1 cellular context compared by ENCODE assay signal in genomic region chr11:27303903-27304302, GRCh38.
TF ChIP-seq lines count a peak whose summit lies in the region.

No MANE protein-coding gene starts in this region.

TF ChIP-seq in HepG2, 621 proteins besides CTCF, POLR2A, EP300 and RAD21 (continued from another document and continues in another):
- TF ChIP-seq THAP8 (CRISPR knock-in tag; IDR thresholded peaks at IDR 0.05; ENCODE audit: borderline replicate concordance), result no peak
- no peak for TF ChIP-seq ZMAT5 (CRISPR knock-in tag; IDR thresholded peaks at IDR 0.05; ENCODE audit: borderline replicate concordance, low read depth)
- TF ChIP-seq RARG (CRISPR knock-in tag; IDR thresholded peaks at IDR 0.05; ENCODE audit: low read depth), result no peak
- TF ChIP-seq ZMYM2 (CRISPR knock-in tag; IDR thresholded peaks at IDR 0.05), result peak; percentile 24; the same call in 1 of the 2 replicates
- no peak for TF ChIP-seq DPF2 (CRISPR knock-in tag; IDR thresholded peaks at IDR 0.05; ENCODE audit: borderline replicate concordance, low read depth)
- no peak for TF ChIP-seq ZIK1 (CRISPR knock-in tag; IDR thresholded peaks at IDR 0.05; ENCODE audit: borderline replicate concordance, low read depth)
- no peak for TF ChIP-seq XRCC5 (optimal IDR thresholded peaks at IDR 0.05; ENCODE audit: low read length)
- TF ChIP-seq KLF6 (CRISPR knock-in tag; IDR thresholded peaks at IDR 0.05), result no peak
- TF ChIP-seq, protein P1, sequence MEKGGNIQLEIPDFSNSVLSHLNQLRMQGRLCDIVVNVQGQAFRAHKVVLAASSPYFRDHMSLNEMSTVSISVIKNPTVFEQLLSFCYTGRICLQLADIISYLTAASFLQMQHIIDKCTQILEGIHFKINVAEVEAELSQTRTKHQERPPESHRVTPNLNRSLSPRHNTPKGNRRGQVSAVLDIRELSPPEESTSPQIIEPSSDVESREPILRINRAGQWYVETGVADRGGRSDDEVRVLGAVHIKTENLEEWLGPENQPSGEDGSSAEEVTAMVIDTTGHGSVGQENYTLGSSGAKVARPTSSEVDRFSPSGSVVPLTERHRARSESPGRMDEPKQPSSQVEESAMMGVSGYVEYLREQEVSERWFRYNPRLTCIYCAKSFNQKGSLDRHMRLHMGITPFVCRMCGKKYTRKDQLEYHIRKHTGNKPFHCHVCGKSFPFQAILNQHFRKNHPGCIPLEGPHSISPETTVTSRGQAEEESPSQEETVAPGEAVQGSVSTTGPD (CRISPR knock-in tag; IDR thresholded peaks at IDR 0.05), result no peak
- TF ChIP-seq TCF7 (IDR thresholded peaks at IDR 0.05; ENCODE audit: low read depth), result no peak
- TF ChIP-seq TCF12 (IDR thresholded peaks at IDR 0.05), result no peak
- no peak for TF ChIP-seq TCF12 (CRISPR knock-in tag; IDR thresholded peaks at IDR 0.05)
- TF ChIP-seq JDP2 (CRISPR knock-in tag; IDR thresholded peaks at IDR 0.05; ENCODE audit: borderline replicate concordance), result no peak
- TF ChIP-seq PITX1 (CRISPR knock-in tag; IDR thresholded peaks at IDR 0.05), result no peak
- no peak for TF ChIP-seq ARNTL (CRISPR knock-in tag; IDR thresholded peaks at IDR 0.05)
- TF ChIP-seq ZNF260 (CRISPR knock-in tag; IDR thresholded peaks at IDR 0.05; ENCODE audit: borderline replicate concordance, low read depth), result no peak
- TF ChIP-seq SNAPC5 (CRISPR knock-in tag; IDR thresholded peaks at IDR 0.05; ENCODE audit: borderline replicate concordance), result no peak
- no peak for TF ChIP-seq ZNF17 (CRISPR knock-in tag; IDR thresholded peaks at IDR 0.05)
- no peak for TF ChIP-seq CCAR2 (optimal IDR thresholded peaks at IDR 0.05; ENCODE audit: low read depth, low read length)
- TF ChIP-seq, protein P2, sequence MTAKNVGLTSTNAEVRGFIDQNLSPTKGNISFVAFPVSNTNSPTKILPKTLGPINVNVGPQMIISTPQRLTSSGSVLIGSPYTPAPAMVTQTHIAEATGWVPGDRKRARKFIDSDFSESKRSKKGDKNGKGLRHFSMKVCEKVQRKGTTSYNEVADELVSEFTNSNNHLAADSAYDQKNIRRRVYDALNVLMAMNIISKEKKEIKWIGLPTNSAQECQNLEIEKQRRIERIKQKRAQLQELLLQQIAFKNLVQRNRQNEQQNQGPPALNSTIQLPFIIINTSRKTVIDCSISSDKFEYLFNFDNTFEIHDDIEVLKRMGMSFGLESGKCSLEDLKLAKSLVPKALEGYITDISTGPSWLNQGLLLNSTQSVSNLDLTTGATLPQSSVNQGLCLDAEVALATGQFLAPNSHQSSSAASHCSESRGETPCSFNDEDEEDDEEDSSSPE (CRISPR knock-in tag; IDR thresholded peaks at IDR 0.05), result no peak
- TF ChIP-seq ZUFSP (CRISPR knock-in tag; IDR thresholded peaks at IDR 0.05; ENCODE audit: borderline replicate concordance), result no peak
- no peak for TF ChIP-seq KIAA2018 (CRISPR knock-in tag; IDR thresholded peaks at IDR 0.05; ENCODE audit: borderline replicate concordance)
- no peak for TF ChIP-seq NFE2L2 (IDR thresholded peaks at IDR 0.05; ENCODE audit: low read length)
- no peak; the same call in 1 of the 2 replicates for TF ChIP-seq NR2F6 (IDR thresholded peaks at IDR 0.05)
- 0 out of 2 replicates have a peak, but pooled peaks have one; percentile 44 for TF ChIP-seq NR2F6 (CRISPR knock-in tag; IDR thresholded peaks at IDR 0.05)
- no peak for TF ChIP-seq ZNF691 (CRISPR knock-in tag; IDR thresholded peaks at IDR 0.05; ENCODE audit: borderline replicate concordance, low read depth)
- no peak for TF ChIP-seq GABPB1 (CRISPR knock-in tag; IDR thresholded peaks at IDR 0.05)
- TF ChIP-seq, protein P3, sequence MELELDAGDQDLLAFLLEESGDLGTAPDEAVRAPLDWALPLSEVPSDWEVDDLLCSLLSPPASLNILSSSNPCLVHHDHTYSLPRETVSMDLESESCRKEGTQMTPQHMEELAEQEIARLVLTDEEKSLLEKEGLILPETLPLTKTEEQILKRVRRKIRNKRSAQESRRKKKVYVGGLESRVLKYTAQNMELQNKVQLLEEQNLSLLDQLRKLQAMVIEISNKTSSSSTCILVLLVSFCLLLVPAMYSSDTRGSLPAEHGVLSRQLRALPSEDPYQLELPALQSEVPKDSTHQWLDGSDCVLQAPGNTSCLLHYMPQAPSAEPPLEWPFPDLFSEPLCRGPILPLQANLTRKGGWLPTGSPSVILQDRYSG (CRISPR knock-in tag; IDR thresholded peaks at IDR 0.05), result no peak
- TF ChIP-seq ZNF331 (CRISPR knock-in tag; IDR thresholded peaks at IDR 0.05), result no peak
- peak; percentile 17; the same call in 1 of the 2 replicates for TF ChIP-seq RAD51 (IDR thresholded peaks at IDR 0.05; ENCODE audit: borderline replicate concordance)
- TF ChIP-seq SIN3A (IDR thresholded peaks at IDR 0.05; ENCODE audit: borderline replicate concordance, low read depth, low read length), result no peak
- TF ChIP-seq RARA (CRISPR knock-in tag; IDR thresholded peaks at IDR 0.05), result peak; percentile 42
- TF ChIP-seq, protein P4, sequence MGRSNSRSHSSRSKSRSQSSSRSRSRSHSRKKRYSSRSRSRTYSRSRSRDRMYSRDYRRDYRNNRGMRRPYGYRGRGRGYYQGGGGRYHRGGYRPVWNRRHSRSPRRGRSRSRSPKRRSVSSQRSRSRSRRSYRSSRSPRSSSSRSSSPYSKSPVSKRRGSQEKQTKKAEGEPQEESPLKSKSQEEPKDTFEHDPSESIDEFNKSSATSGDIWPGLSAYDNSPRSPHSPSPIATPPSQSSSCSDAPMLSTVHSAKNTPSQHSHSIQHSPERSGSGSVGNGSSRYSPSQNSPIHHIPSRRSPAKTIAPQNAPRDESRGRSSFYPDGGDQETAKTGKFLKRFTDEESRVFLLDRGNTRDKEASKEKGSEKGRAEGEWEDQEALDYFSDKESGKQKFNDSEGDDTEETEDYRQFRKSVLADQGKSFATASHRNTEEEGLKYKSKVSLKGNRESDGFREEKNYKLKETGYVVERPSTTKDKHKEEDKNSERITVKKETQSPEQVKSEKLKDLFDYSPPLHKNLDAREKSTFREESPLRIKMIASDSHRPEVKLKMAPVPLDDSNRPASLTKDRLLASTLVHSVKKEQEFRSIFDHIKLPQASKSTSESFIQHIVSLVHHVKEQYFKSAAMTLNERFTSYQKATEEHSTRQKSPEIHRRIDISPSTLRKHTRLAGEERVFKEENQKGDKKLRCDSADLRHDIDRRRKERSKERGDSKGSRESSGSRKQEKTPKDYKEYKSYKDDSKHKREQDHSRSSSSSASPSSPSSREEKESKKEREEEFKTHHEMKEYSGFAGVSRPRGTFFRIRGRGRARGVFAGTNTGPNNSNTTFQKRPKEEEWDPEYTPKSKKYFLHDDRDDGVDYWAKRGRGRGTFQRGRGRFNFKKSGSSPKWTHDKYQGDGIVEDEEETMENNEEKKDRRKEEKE (IDR thresholded peaks at IDR 0.05), result no peak
- peak; percentile 40; the same call in 1 of the 2 replicates for TF ChIP-seq SALL1 (CRISPR knock-in tag; IDR thresholded peaks at IDR 0.05)
- no peak for TF ChIP-seq ZNF567 (CRISPR knock-in tag; IDR thresholded peaks at IDR 0.05; ENCODE audit: borderline replicate concordance)
- no peak for TF ChIP-seq NFE2L1 (CRISPR knock-in tag; IDR thresholded peaks at IDR 0.05; ENCODE audit: borderline replicate concordance)
- no peak for TF ChIP-seq ZNF557 (CRISPR knock-in tag; IDR thresholded peaks at IDR 0.05)
- no peak for TF ChIP-seq CENPX (CRISPR knock-in tag; IDR thresholded peaks at IDR 0.05)
- no peak for TF ChIP-seq TOPORS (CRISPR knock-in tag; IDR thresholded peaks at IDR 0.05)
- TF ChIP-seq ATF7-NPFF (CRISPR knock-in tag; IDR thresholded peaks at IDR 0.05; ENCODE audit: low read depth), result no peak
